ENCODE assay signal across 1 cellular context in the genomic region with DNA sequence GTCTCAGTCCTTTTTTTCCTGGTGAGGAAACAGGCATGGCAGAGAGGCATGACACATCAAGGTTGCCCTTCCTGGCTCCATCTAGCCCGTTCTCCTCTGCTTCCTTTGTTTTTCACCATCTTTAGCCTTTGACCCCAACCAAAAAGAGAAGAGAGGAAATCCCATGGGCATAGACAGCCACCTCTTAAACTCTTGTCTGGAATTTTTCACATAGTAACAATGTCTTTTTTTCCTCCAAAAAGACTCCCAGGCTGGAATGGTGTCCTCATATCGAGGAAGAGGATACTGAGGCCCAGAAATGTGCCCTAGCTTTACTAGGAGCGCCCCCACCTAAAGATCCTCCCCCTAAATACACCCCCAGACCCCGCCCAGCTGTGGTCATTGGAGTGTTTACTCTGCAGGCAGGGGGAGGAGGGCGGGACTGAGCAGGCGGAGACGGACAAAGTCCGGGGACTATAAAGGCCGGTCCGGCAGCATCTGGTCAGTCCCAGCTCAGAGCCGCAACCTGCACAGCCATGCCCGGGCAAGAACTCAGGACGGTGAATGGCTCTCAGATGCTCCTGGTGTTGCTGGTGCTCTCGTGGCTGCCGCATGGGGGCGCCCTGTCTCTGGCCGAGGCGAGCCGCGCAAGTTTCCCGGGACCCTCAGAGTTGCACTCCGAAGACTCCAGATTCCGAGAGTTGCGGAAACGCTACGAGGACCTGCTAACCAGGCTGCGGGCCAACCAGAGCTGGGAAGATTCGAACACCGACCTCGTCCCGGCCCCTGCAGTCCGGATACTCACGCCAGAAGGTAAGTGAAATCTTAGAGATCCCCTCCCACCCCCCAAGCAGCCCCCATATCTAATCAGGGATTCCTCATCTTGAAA.
TF ChIP-seq lines count a peak whose summit lies in the region.

A gene with protein sequence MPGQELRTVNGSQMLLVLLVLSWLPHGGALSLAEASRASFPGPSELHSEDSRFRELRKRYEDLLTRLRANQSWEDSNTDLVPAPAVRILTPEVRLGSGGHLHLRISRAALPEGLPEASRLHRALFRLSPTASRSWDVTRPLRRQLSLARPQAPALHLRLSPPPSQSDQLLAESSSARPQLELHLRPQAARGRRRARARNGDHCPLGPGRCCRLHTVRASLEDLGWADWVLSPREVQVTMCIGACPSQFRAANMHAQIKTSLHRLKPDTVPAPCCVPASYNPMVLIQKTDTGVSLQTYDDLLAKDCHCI (plus strand): TSS at position 484 of the 868 bp plus-strand sequence. CDS start 32 bp downstream, at position 516.

TF ChIP-seq in liver, 16 proteins besides CTCF, POLR2A, EP300 and RAD21 (continued from another document):
- TF ChIP-seq, protein P1, sequence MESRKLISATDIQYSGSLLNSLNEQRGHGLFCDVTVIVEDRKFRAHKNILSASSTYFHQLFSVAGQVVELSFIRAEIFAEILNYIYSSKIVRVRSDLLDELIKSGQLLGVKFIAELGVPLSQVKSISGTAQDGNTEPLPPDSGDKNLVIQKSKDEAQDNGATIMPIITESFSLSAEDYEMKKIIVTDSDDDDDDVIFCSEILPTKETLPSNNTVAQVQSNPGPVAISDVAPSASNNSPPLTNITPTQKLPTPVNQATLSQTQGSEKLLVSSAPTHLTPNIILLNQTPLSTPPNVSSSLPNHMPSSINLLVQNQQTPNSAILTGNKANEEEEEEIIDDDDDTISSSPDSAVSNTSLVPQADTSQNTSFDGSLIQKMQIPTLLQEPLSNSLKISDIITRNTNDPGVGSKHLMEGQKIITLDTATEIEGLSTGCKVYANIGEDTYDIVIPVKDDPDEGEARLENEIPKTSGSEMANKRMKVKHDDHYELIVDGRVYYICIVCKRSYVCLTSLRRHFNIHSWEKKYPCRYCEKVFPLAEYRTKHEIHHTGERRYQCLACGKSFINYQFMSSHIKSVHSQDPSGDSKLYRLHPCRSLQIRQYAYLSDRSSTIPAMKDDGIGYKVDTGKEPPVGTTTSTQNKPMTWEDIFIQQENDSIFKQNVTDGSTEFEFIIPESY (IDR thresholded peaks at IDR 0.05), result peak; percentile 76
- TF ChIP-seq NR2F2 (IDR thresholded peaks at IDR 0.05) (peak; percentile 35), EGR1 (IDR thresholded peaks at IDR 0.05; ENCODE audit: low read depth in 2 of 2) (peak in 1 of 2 donors; percentile 50), FOXA2 (IDR thresholded peaks at IDR 0.05) (peak; percentile 85)
TF ChIP-seq in liver: peak in this region for 14.
